In the genomic region with DNA sequence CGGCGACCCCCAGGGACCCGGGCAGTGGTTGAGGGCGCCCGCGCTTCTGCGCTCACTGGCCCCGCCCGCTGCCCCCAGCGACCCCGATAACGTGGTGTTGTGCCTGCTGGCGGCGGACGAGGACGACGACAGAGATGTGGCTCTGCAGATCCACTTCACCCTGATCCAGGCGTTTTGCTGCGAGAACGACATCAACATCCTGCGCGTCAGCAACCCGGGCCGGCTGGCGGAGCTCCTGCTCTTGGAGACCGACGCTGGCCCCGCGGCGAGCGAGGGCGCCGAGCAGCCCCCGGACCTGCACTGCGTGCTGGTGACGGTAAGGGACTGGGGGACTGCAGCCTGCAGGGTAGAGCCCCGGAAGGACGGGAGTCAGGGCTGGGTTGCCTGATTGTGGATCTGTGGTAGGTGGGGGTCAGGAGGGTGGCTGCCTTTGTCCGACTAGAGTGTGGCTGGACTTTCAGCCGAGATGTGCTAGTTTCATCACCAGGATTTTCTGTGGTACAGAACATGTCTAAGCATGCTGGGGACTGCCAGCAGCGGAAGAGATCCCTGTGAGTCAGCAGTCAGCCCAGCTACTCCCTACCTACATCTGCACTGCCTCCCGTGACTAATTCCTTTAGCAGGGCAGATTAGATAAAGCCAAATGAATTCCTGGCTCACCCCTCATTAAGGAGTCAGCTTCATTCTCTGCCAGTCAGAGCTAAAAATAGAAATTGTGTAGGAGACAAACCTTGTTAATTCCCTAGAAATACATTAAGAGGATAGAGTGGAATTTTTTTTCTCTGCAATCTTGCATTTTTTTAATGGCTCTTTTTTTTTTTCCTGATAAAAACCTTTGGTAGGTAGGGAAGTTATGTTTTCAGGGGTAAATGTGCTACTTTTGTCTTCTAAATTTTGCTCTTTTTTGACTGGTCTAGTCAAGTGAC, we compare ENCODE assay signal across 1 cellular context.
TF ChIP-seq lines count a peak whose summit lies in the region.

No MANE protein-coding gene starts in this region.

TF ChIP-seq in HEK293, 187 proteins besides CTCF, POLR2A, EP300 and RAD21 (continued from another document and continues in another):
- peak; percentile 75; the same call in 1 of the 2 replicates for TF ChIP-seq OVOL3 (tag by site-specific recombination; IDR thresholded peaks at IDR 0.05)
- peak; percentile 97 for TF ChIP-seq BCL11A (tag by site-specific recombination; IDR thresholded peaks at IDR 0.05; ENCODE audit: low read depth)
- TF ChIP-seq, protein P1, sequence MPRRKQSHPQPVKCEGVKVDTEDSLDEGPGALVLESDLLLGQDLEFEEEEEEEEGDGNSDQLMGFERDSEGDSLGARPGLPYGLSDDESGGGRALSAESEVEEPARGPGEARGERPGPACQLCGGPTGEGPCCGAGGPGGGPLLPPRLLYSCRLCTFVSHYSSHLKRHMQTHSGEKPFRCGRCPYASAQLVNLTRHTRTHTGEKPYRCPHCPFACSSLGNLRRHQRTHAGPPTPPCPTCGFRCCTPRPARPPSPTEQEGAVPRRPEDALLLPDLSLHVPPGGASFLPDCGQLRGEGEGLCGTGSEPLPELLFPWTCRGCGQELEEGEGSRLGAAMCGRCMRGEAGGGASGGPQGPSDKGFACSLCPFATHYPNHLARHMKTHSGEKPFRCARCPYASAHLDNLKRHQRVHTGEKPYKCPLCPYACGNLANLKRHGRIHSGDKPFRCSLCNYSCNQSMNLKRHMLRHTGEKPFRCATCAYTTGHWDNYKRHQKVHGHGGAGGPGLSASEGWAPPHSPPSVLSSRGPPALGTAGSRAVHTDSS (tag by site-specific recombination; IDR thresholded peaks at IDR 0.05): no peak; the same call in 1 of the 2 replicates
- TF ChIP-seq ZNF311 (tag by site-specific recombination; IDR thresholded peaks at IDR 0.05; ENCODE audit: borderline replicate concordance): no peak
- TF ChIP-seq FEZF1 (tag by site-specific recombination; IDR thresholded peaks at IDR 0.05): peak; percentile 77
- peak; percentile 60 for TF ChIP-seq SP2 (tag by site-specific recombination; IDR thresholded peaks at IDR 0.05)
- no peak for TF ChIP-seq ZNF19 (tag by site-specific recombination; IDR thresholded peaks at IDR 0.05; ENCODE audit: low read depth)
- peak; percentile 97 for TF ChIP-seq OSR2 (tag by site-specific recombination; IDR thresholded peaks at IDR 0.05)
- TF ChIP-seq ZNF292 (tag by site-specific recombination; IDR thresholded peaks at IDR 0.05; ENCODE audit: borderline replicate concordance, low read depth): no peak
- peak; percentile 81 for TF ChIP-seq ZNF121 (tag by site-specific recombination; IDR thresholded peaks at IDR 0.05)
- TF ChIP-seq ZBTB20 (tag by site-specific recombination; IDR thresholded peaks at IDR 0.05): peak; percentile 68
- no peak for TF ChIP-seq ZNF138 (tag by site-specific recombination; IDR thresholded peaks at IDR 0.05; ENCODE audit: borderline replicate concordance)
- no peak for TF ChIP-seq ZNF585B (tag by site-specific recombination; IDR thresholded peaks at IDR 0.05)
- TF ChIP-seq, protein P2, sequence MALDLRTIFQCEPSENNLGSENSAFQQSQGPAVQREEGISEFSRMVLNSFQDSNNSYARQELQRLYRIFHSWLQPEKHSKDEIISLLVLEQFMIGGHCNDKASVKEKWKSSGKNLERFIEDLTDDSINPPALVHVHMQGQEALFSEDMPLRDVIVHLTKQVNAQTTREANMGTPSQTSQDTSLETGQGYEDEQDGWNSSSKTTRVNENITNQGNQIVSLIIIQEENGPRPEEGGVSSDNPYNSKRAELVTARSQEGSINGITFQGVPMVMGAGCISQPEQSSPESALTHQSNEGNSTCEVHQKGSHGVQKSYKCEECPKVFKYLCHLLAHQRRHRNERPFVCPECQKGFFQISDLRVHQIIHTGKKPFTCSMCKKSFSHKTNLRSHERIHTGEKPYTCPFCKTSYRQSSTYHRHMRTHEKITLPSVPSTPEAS (tag by site-specific recombination; IDR thresholded peaks at IDR 0.05): peak; percentile 6; the same call in 1 of the 2 replicates
- no peak; the same call in 1 of the 2 replicates for TF ChIP-seq GFI1B (tag by site-specific recombination; IDR thresholded peaks at IDR 0.05)
- TF ChIP-seq ZNF701 (tag by site-specific recombination; IDR thresholded peaks at IDR 0.05): no peak
- peak; percentile 43 for TF ChIP-seq ZNF146 (tag by site-specific recombination; IDR thresholded peaks at IDR 0.05)
- TF ChIP-seq ZNF548 (tag by site-specific recombination; IDR thresholded peaks at IDR 0.05): no peak
- no peak for TF ChIP-seq ZNF530 (tag by site-specific recombination; IDR thresholded peaks at IDR 0.05; ENCODE audit: low read depth)
- peak; percentile 99 for TF ChIP-seq SP7 (tag by site-specific recombination; IDR thresholded peaks at IDR 0.05)
- peak; percentile 49 for TF ChIP-seq GLIS2 (tag by site-specific recombination; IDR thresholded peaks at IDR 0.05)
- peak; percentile 55; the same call in 1 of the 2 replicates for TF ChIP-seq ZBTB1 (tag by site-specific recombination; IDR thresholded peaks at IDR 0.05)
- no peak for TF ChIP-seq ZSCAN16 (tag by site-specific recombination; IDR thresholded peaks at IDR 0.05)
- TF ChIP-seq MYNN (tag by site-specific recombination; IDR thresholded peaks at IDR 0.05; ENCODE audit: borderline replicate concordance): no peak
- TF ChIP-seq ZNF416 (tag by site-specific recombination; IDR thresholded peaks at IDR 0.05): no peak
- TF ChIP-seq, protein P3, sequence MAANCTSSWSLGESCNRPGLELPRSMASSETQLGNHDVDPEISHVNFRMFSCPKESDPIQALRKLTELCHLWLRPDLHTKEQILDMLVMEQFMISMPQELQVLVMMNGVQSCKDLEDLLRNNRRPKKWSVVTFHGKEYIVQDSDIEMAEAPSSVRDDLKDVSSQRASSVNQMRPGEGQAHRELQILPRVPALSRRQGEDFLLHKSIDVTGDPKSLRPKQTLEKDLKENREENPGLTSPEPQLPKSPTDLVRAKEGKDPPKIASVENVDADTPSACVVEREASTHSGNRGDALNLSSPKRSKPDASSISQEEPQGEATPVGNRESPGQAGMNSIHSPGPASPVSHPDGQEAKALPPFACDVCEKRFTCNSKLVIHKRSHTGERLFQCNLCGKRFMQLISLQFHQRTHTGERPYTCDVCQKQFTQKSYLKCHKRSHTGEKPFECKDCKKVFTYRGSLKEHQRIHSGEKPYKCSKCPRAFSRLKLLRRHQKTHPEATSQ (tag by site-specific recombination; IDR thresholded peaks at IDR 0.05): 0 out of 2 replicates have a peak, but pooled peaks have one; percentile 49
- peak; percentile 94 for TF ChIP-seq MZF1 (tag by site-specific recombination; IDR thresholded peaks at IDR 0.05; ENCODE audit: borderline replicate concordance)
- TF ChIP-seq, protein P4, sequence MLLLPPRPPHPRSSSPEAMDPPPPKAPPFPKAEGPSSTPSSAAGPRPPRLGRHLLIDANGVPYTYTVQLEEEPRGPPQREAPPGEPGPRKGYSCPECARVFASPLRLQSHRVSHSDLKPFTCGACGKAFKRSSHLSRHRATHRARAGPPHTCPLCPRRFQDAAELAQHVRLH (tag by site-specific recombination; IDR thresholded peaks at IDR 0.05): peak; percentile 58
- TF ChIP-seq, protein P5, sequence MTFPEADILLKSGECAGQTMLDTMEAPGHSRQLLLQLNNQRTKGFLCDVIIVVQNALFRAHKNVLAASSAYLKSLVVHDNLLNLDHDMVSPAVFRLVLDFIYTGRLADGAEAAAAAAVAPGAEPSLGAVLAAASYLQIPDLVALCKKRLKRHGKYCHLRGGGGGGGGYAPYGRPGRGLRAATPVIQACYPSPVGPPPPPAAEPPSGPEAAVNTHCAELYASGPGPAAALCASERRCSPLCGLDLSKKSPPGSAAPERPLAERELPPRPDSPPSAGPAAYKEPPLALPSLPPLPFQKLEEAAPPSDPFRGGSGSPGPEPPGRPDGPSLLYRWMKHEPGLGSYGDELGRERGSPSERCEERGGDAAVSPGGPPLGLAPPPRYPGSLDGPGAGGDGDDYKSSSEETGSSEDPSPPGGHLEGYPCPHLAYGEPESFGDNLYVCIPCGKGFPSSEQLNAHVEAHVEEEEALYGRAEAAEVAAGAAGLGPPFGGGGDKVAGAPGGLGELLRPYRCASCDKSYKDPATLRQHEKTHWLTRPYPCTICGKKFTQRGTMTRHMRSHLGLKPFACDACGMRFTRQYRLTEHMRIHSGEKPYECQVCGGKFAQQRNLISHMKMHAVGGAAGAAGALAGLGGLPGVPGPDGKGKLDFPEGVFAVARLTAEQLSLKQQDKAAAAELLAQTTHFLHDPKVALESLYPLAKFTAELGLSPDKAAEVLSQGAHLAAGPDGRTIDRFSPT (tag by site-specific recombination; IDR thresholded peaks at IDR 0.05): peak; percentile 98
- peak; percentile 44; the same call in 1 of the 2 replicates for TF ChIP-seq GLI2 (tag by site-specific recombination; IDR thresholded peaks at IDR 0.05; ENCODE audit: borderline replicate concordance, low read depth)
- TF ChIP-seq, protein P6, sequence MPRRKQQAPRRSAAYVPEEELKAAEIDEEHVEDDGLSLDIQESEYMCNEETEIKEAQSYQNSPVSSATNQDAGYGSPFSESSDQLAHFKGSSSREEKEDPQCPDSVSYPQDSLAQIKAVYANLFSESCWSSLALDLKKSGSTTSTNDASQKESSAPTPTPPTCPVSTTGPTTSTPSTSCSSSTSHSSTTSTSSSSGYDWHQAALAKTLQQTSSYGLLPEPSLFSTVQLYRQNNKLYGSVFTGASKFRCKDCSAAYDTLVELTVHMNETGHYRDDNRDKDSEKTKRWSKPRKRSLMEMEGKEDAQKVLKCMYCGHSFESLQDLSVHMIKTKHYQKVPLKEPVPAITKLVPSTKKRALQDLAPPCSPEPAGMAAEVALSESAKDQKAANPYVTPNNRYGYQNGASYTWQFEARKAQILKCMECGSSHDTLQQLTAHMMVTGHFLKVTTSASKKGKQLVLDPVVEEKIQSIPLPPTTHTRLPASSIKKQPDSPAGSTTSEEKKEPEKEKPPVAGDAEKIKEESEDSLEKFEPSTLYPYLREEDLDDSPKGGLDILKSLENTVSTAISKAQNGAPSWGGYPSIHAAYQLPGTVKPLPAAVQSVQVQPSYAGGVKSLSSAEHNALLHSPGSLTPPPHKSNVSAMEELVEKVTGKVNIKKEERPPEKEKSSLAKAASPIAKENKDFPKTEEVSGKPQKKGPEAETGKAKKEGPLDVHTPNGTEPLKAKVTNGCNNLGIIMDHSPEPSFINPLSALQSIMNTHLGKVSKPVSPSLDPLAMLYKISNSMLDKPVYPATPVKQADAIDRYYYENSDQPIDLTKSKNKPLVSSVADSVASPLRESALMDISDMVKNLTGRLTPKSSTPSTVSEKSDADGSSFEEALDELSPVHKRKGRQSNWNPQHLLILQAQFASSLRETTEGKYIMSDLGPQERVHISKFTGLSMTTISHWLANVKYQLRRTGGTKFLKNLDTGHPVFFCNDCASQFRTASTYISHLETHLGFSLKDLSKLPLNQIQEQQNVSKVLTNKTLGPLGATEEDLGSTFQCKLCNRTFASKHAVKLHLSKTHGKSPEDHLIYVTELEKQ (tag by site-specific recombination; IDR thresholded peaks at IDR 0.05; ENCODE audit: borderline replicate concordance): peak; percentile 89; the same call in 1 of the 2 replicates
- TF ChIP-seq, protein P7, sequence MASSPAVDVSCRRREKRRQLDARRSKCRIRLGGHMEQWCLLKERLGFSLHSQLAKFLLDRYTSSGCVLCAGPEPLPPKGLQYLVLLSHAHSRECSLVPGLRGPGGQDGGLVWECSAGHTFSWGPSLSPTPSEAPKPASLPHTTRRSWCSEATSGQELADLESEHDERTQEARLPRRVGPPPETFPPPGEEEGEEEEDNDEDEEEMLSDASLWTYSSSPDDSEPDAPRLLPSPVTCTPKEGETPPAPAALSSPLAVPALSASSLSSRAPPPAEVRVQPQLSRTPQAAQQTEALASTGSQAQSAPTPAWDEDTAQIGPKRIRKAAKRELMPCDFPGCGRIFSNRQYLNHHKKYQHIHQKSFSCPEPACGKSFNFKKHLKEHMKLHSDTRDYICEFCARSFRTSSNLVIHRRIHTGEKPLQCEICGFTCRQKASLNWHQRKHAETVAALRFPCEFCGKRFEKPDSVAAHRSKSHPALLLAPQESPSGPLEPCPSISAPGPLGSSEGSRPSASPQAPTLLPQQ (tag by site-specific recombination; IDR thresholded peaks at IDR 0.05): peak; percentile 73
- TF ChIP-seq ZNF221 (tag by site-specific recombination; IDR thresholded peaks at IDR 0.05; ENCODE audit: borderline replicate concordance): no peak
- TF ChIP-seq ZNF677 (tag by site-specific recombination; IDR thresholded peaks at IDR 0.05): no peak
- peak; percentile 86 for TF ChIP-seq ZNF10 (tag by site-specific recombination; IDR thresholded peaks at IDR 0.05)
- TF ChIP-seq, protein P8, sequence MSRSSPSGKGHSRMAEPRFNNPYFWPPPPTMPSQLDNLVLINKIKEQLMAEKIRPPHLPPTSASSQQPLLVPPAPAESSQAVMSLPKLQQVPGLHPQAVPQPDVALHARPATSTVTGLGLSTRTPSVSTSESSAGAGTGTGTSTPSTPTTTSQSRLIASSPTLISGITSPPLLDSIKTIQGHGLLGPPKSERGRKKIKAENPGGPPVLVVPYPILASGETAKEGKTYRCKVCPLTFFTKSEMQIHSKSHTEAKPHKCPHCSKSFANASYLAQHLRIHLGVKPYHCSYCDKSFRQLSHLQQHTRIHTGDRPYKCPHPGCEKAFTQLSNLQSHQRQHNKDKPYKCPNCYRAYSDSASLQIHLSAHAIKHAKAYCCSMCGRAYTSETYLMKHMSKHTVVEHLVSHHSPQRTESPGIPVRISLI (tag by site-specific recombination; IDR thresholded peaks at IDR 0.05): peak; percentile 99
- no peak for TF ChIP-seq ZNF658 (tag by site-specific recombination; IDR thresholded peaks at IDR 0.05)
- peak; percentile 98 for TF ChIP-seq IKZF3 (tag by site-specific recombination; IDR thresholded peaks at IDR 0.05)
- TF ChIP-seq, protein P9, sequence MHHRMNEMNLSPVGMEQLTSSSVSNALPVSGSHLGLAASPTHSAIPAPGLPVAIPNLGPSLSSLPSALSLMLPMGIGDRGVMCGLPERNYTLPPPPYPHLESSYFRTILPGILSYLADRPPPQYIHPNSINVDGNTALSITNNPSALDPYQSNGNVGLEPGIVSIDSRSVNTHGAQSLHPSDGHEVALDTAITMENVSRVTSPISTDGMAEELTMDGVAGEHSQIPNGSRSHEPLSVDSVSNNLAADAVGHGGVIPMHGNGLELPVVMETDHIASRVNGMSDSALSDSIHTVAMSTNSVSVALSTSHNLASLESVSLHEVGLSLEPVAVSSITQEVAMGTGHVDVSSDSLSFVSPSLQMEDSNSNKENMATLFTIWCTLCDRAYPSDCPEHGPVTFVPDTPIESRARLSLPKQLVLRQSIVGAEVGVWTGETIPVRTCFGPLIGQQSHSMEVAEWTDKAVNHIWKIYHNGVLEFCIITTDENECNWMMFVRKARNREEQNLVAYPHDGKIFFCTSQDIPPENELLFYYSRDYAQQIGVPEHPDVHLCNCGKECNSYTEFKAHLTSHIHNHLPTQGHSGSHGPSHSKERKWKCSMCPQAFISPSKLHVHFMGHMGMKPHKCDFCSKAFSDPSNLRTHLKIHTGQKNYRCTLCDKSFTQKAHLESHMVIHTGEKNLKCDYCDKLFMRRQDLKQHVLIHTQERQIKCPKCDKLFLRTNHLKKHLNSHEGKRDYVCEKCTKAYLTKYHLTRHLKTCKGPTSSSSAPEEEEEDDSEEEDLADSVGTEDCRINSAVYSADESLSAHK (tag by site-specific recombination; IDR thresholded peaks at IDR 0.05): peak; percentile 85
- TF ChIP-seq ZNF747 (tag by site-specific recombination; IDR thresholded peaks at IDR 0.05): no peak
- peak; percentile 85 for TF ChIP-seq BCL11B (tag by site-specific recombination; IDR thresholded peaks at IDR 0.05; ENCODE audit: low read depth)
- TF ChIP-seq ZBTB48 (tag by site-specific recombination; IDR thresholded peaks at IDR 0.05): peak; percentile 89
- TF ChIP-seq ZNF623 (tag by site-specific recombination; IDR thresholded peaks at IDR 0.05): peak; percentile 30; the same call in 1 of the 2 replicates
